Comparison of ENCODE assay signal across 8 cellular contexts in genomic region chr6:51464956-51465355, GRCh38.
"Had no signal": no experiment of that assay in that cellular context is flagged by ENCODE, and none has a peak within 500 bp of the region (broad histone marks: within the 10 kb centered on the region; RNA-seq: fewer than 3 reads in every experiment).

No MANE protein-coding gene starts in this region.

- FAIRE-seq: G401.6, GM12878, GM12891, GM12892, GM18507, GM19239 had no signal

- ATAC-seq: GM12878 had no signal

- H3K4me3 ChIP-seq: GM12878 had no signal

- DNase-seq: GDM1, GF-D8 had no signal
